In genomic region chr19:17629760-17630159, GRCh38 we compare ENCODE assay signal across 27 cellular contexts. TPM values are rescaled to one million over a fixed set of nuclear protein-coding genes. Genes with fewer than 3 reads are reported as not detected.
"Had no signal": no experiment of that assay in that cellular context is flagged by ENCODE, and none has a peak within 500 bp of the region (broad histone marks: within the 10 kb centered on the region; RNA-seq: fewer than 3 reads in every experiment).

No MANE protein-coding gene starts in this region.

- H3K79me2 ChIP-seq: hepatocyte had no signal

- H3K4me1 ChIP-seq: esophagus muscularis mucosa, foreskin keratinocyte, gastroesophageal sphincter, heart left ventricle, left lung had no signal

- H2AFZ ChIP-seq: hepatocyte had no signal

- H3K36me3 ChIP-seq: esophagus muscularis mucosa, gastroesophageal sphincter, heart left ventricle, left lung had no signal

- FAIRE-seq: colon, endothelial cell of umbilical vein, frontal cortex had no signal

- H3K27me3 ChIP-seq: dorsolateral prefrontal cortex, foreskin keratinocyte, heart left ventricle, hepatocyte, left lung had no signal

- H3K27ac ChIP-seq: coronary artery, dorsolateral prefrontal cortex, esophagus muscularis mucosa, foreskin keratinocyte, gastroesophageal sphincter, heart left ventricle, hepatocyte, left lung had no signal

- H3K4me3 ChIP-seq: coronary artery, dorsolateral prefrontal cortex, esophagus muscularis mucosa, gastroesophageal sphincter, heart left ventricle, hepatocyte, left lung, lung, mucosa of descending colon had no signal

- DNase-seq: dermis blood vessel endothelial cell; dorsolateral prefrontal cortex; effector CD4-positive, alpha-beta T cell; effector memory CD4-positive, alpha-beta T cell; foreskin keratinocyte; heart left ventricle; hypothalamus; immature natural killer cell; islet precursor cell; left cardiac atrium; left ventricle myocardium superior; mammary epithelial cell; mesendoderm; midbrain; naive B cell; naive thymus-derived CD8-positive, alpha-beta T cell had no signal

- H3K4me2 ChIP-seq: hepatocyte had no signal

- H3K9me3 ChIP-seq: esophagus muscularis mucosa, gastroesophageal sphincter, heart left ventricle, left lung, mucosa of descending colon had no signal

- ATAC-seq: foreskin keratinocyte; gastroesophageal sphincter; heart left ventricle; left cardiac atrium; left lung; left ventricle myocardium superior; mucosa of descending colon; naive thymus-derived CD8-positive, alpha-beta T cell had no signal

RNA-seq across cellular contexts. Expression of gene UNC13A, which starts 58.4 kb away (rescaled TPM):
- total RNA-seq: left ventricle myocardium superior, lower leg skin had no signal
- polyA plus RNA-seq: hepatocyte, immature natural killer cell had no signal
